Comparison of ENCODE assay signal across 1 cellular context in genomic region chr10:79716917-79717579, GRCh38.
TF ChIP-seq lines count a peak whose summit lies in the region.

No MANE protein-coding gene starts in this region.

TF ChIP-seq in H1, 55 proteins besides CTCF, POLR2A, EP300 and RAD21:
- peak; percentile 43; the same call in 1 of the 2 replicates for TF ChIP-seq RFX5 (IDR thresholded peaks at IDR 0.05; ENCODE audit: borderline replicate concordance, low read depth, low read length)
